Comparison of ENCODE assay signal across 17 cellular contexts in the genomic region with DNA sequence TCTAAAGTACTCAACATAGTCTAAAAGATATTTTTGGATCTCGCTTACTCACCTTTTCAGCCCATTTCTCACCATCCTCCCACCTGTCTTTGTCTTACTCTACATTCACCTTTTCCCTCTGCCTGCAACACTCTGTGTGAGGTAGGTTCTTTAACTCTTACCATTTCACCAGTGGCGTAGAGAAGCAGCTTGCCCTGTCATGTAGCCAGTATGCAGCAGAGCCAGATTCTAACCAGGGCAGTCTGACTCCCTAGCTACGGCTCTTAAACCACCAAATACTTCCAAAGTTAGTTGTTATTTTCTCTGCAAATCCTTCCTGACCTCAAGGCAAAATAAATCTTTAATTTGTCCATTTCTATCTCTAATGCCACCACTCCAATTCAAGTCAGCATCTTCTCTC. TPM values are rescaled to one million over a fixed set of nuclear protein-coding genes. Genes with fewer than 3 reads are reported as not detected.
DNase-seq lines count a peak whose midpoint lies in the region; ATAC-seq, FAIRE-seq and TF ChIP-seq lines count a peak whose summit lies in the region.
"Had no signal": no experiment of that assay in that cellular context is flagged by ENCODE, and none has a peak within 500 bp of the region (broad histone marks: within the 10 kb centered on the region; RNA-seq: fewer than 3 reads in every experiment).

No MANE protein-coding gene starts in this region.

- no peak for TF ChIP-seq EP300 in K562 (IDR thresholded peaks at IDR 0.05; ENCODE audit: low read length)

- no peak for FAIRE-seq in K562 (lab: Jason Lieb, UNC)
- FAIRE-seq: GM12892, kidney had no signal

- H2AFZ ChIP-seq in K562 (ENCODE audit: low read depth, low read length), result no peak overlapping the region
- H2AFZ ChIP-seq: hepatocyte had no signal

- H3K9me3 ChIP-seq in right cardiac atrium (ENCODE audit: control insufficient read depth, low read length) (no peaks in the 10 kb centered on the region), heart right ventricle (no peaks in the 10 kb centered on the region), K562 (replicated peaks; ENCODE audit: control insufficient read depth, insufficient read depth, low read depth, low read length) (peaks cover 4% of the 10 kb centered on the region)
- H3K9me3 ChIP-seq: SJSA1 had no signal

- H3K79me2 ChIP-seq in K562 (ENCODE audit: control insufficient read depth, insufficient read depth, low read length), result peaks cover 23% of the 10 kb centered on the region; the same call in 1 of the 3 replicates

- WGBS in right cardiac atrium, result 55% methylated on average over 3 of the region's 3 CpGs
- WGBS in heart right ventricle, 2 donors, result 60 to 61% methylated on average over 3 of the region's 3 CpGs
- 65% methylated on average over 3 of the region's 3 CpGs for WGBS in K562 (ENCODE audit: insufficient coverage, low coverage, missing lambda C conversion rate)

- in situ Hi-C loops in K562 (cut with MboI), result no loop called here

- H3K4me2 ChIP-seq in K562 (ENCODE audit: insufficient read depth, low read length), result no peak overlapping the region
- H3K4me2 ChIP-seq: hepatocyte had no signal

- CTCF ChIA-PET in K562 (lab: Yijun Ruan, JAX; ENCODE audit: low intra/inter-chr PET ratio), result no interaction called here

- no peaks in the 10 kb centered on the region for H3K9me1 ChIP-seq in K562 (ENCODE audit: control insufficient read depth, insufficient read depth, low read length)

- peak; percentile 28 to 49 for ATAC-seq in right cardiac atrium
- no peak for ATAC-seq in heart right ventricle
- peak; percentile 46; the same call in 2 of the 3 replicates for ATAC-seq in K562

- H3K27me3 ChIP-seq in right cardiac atrium (ENCODE audit: control insufficient read depth, insufficient read depth) (no peaks in the 10 kb centered on the region), heart right ventricle (no peaks in the 10 kb centered on the region), K562 (ENCODE audit: control insufficient read depth in 2 of 2, insufficient read depth in 2 of 2, low read length in 2 of 2) (no peaks in the 10 kb centered on the region)
- H3K27me3 ChIP-seq: hepatocyte, SJSA1 had no signal

- no peaks in the 10 kb centered on the region for H4K20me1 ChIP-seq in K562 (replicated peaks; ENCODE audit: control insufficient read depth, insufficient read depth, low read length)

- BruUV-seq in K562 (replicated peaks; lab: Mats Ljungman, UMichigan), result no TSS peak

- intact Hi-C loops in right cardiac atrium (cut with DNase I) (no loop called here), heart right ventricle (cut with DNase I) (loop anchor here in 2 of 10 donors (10.0 kb wide), 1 partner anchor 293 kb away; no protein-coding TSS in a partner anchor), K562 (cut with micrococcal nuclease) (no loop called here)

- H3K9ac ChIP-seq in K562 (ENCODE audit: insufficient read depth in 1 of 2, low read depth in 2 of 2, low read length in 2 of 2), result no peak overlapping the region

- DNase-seq in right cardiac atrium, result no peak
- no peak for DNase-seq in heart right ventricle
- DNase-seq in K562 (ENCODE audit: extremely low read depth in 1 of 4, low spot score in 3 of 4), result no peak
- DNase-seq in NCI-H524 treated with DMSO at 0.1 percent for 48 hours (lab: John Stamatoyannopoulos, UW), result no peak
- no peak for DNase-seq in SIG-M5 treated with dmso at 0.1 percent for 504 hours (lab: John Stamatoyannopoulos, UW; ENCODE audit: unreplicated experiment)
- DNase-seq in cerebellar cortex (ENCODE audit: low spot score), result no peak
- DNase-seq: activated naive CD4-positive, alpha-beta T cell treated with anti-CD3 and anti-CD28 coated beads, Interleukin-2, amount 50 U/mL, for 16 hours; effector CD8-positive, alpha-beta T cell; kidney; midbrain; MV-4-11; NCI-H2029 treated with DMSO at 0.1 percent for 48 hours; NCI-H510A; T-helper 9 cell had no signal

- no peak for TF ChIP-seq CTCF in heart right ventricle (IDR thresholded peaks at IDR 0.05)
- no peak for TF ChIP-seq CTCF in K562 (IDR thresholded peaks at IDR 0.05 in 2 of 3, conservative IDR thresholded peaks at IDR 0.05 in 1 of 3; ENCODE audit: insufficient read depth in 2 of 3, low read depth in 1 of 3, low read length in 3 of 3)

- peaks cover 0 to 31% (median 0%) of the 10 kb centered on the region in 9 donors for H3K36me3 ChIP-seq in heart right ventricle
- peaks cover 31% of the 10 kb centered on the region for H3K36me3 ChIP-seq in K562 (ENCODE audit: control insufficient read depth, insufficient read depth, low read length)

- TF ChIP-seq RAD21 in K562 (CRISPR knock-in tag; conservative IDR thresholded peaks at IDR 0.05 in 1 of 2, IDR thresholded peaks at IDR 0.05 in 1 of 2), result no peak

- H3K4me1 ChIP-seq in right cardiac atrium (ENCODE audit: control insufficient read depth, insufficient read depth, low read length) (no peaks in the 10 kb centered on the region), heart right ventricle (peaks cover 0 to 5% (median 0%) of the 10 kb centered on the region in 9 donors), K562 (replicated peaks in 1 of 2; ENCODE audit: control insufficient read depth in 2 of 2, insufficient read depth in 2 of 2, low read length in 2 of 2) (no peaks in the 10 kb centered on the region)
- H3K4me1 ChIP-seq: SJSA1 had no signal

- no peak overlapping the region for H3K27ac ChIP-seq in right cardiac atrium (ENCODE audit: low read length)
- H3K27ac ChIP-seq in heart right ventricle, result no peak overlapping the region
- no peak overlapping the region for H3K27ac ChIP-seq in K562 (ENCODE audit: extremely low read depth, low read depth, low read length)
- H3K27ac ChIP-seq: hepatocyte, SJSA1 had no signal

- POLR2A ChIA-PET in K562 (lab: Yijun Ruan, JAX), result interaction anchor here (0.6 to 2.9 kb wide), 3 partner anchors 8 to 1294 kb away, joined by 3 to 12 read pairs (median 3); a partner anchor contains a TSS

- no peak for TF ChIP-seq POLR2A in K562 (conservative IDR thresholded peaks at IDR 0.05)

- no peak overlapping the region for H3K4me3 ChIP-seq in right cardiac atrium (ENCODE audit: low read length)
- no peak overlapping the region for H3K4me3 ChIP-seq in heart right ventricle
- no peak overlapping the region for H3K4me3 ChIP-seq in K562
- H3K4me3 ChIP-seq: hepatocyte, SJSA1 had no signal

RNA-seq across cellular contexts. Expression of a gene that starts 7.5 kb away (rescaled TPM):
- total RNA-seq in right cardiac atrium (10 to 100 TPM; 13.2 to 26.0 (median 20.0) TPM), heart right ventricle (10 to 100 TPM in 9 of 10 donors, 1 to 10 TPM in 1; 9.6 to 19.5 (median 15.5) TPM), K562 (2014; rRNA removed) (59.3 and 59.6 TPM in 2 replicates), K562 (2014; rRNA removed; fragmentation: Illumina TruSeq; extraction: Trizol) (112 and 120 TPM in 2 replicates), K562 (2015; rRNA removed; fragmentation: Illumina TruSeq; extraction: Trizol) (92.9 and 97.8 TPM in 2 replicates), K562 (2021) (76.8 and 83.7 TPM in 2 replicates)
- polyA plus RNA-seq in right cardiac atrium (27.2 TPM), heart right ventricle (10 to 100 TPM; 21.1 to 69.1 TPM), K562 (2011; rRNA removed) (119 and 159 TPM in 2 replicates), K562 (2014; fragmentation: Illumina TruSeq; extraction: Trizol) (105 and 106 TPM in 2 replicates), K562 (2014; fragmentation: Nextera tagmentation; extraction: Ambion mirVana) (100 to 1,000 TPM; 176 to 189 TPM), K562 (2014; rRNA removed) (68.8 and 91.8 TPM in 2 replicates)
- total RNA-seq in K562 (2011; cell fraction: chromatin; rRNA removed; ENCODE audit: low replicate concordance), result 165 and 287 TPM in 2 replicates
- 180 and 196 TPM in 2 replicates for total RNA-seq in K562 (2011; cell fraction: nucleolus; rRNA removed)
- total RNA-seq in K562 (2011; cell fraction: nucleoplasm; rRNA removed), result 233 and 248 TPM in 2 replicates
- 61.4 and 110 TPM in 2 replicates for polyA plus RNA-seq in K562 (2011; cell fraction: cytosol; rRNA removed)
- 70.2 and 80.7 TPM in 2 replicates for polyA plus RNA-seq in K562 (2011; cell fraction: nucleus; rRNA removed)
- 63.2 and 74.2 TPM in 2 replicates for polyA plus RNA-seq in K562 (2012)
- 157 and 185 TPM in 2 replicates for polyA minus RNA-seq in K562 (2011; rRNA and poly(A)+ RNA removed)
- 34.0 and 66.0 TPM in 2 replicates for polyA minus RNA-seq in K562 (2011; cell fraction: cytosol; rRNA and poly(A)+ RNA removed)
- polyA minus RNA-seq in K562 (2011; cell fraction: nucleus; rRNA and poly(A)+ RNA removed), result 44.8 and 66.9 TPM in 2 replicates

RNA-seq across cellular contexts. Expression of a gene that starts 52.3 kb away (rescaled TPM):
- total RNA-seq in right cardiac atrium (100 to 1,000 TPM; 238 to 276 (median 258) TPM), heart right ventricle (100 to 1,000 TPM; 242 to 400 (median 275) TPM), K562 (2014; rRNA removed) (269 and 325 TPM in 2 replicates), K562 (2014; rRNA removed; fragmentation: Illumina TruSeq; extraction: Trizol) (156 and 168 TPM in 2 replicates), K562 (2015; rRNA removed; fragmentation: Illumina TruSeq; extraction: Trizol) (504 and 554 TPM in 2 replicates), K562 (2021) (442 and 486 TPM in 2 replicates)
- polyA plus RNA-seq in right cardiac atrium (298 TPM), heart right ventricle (100 to 1,000 TPM in 1 of 2 donors, 10 to 100 TPM in 1; 69.7 to 294 TPM), K562 (2011; rRNA removed) (229 and 257 TPM in 2 replicates), K562 (2014; fragmentation: Illumina TruSeq; extraction: Trizol) (355 and 561 TPM in 2 replicates), K562 (2014; fragmentation: Nextera tagmentation; extraction: Ambion mirVana) (1,000 to 10,000 TPM in 1 of 2 experiments, 100 to 1,000 TPM in 1; 987 to 1,119 TPM), K562 (2014; rRNA removed) (473 and 511 TPM in 2 replicates)
- 48.5 and 69.6 TPM in 2 replicates for total RNA-seq in K562 (2011; cell fraction: chromatin; rRNA removed; ENCODE audit: low replicate concordance)
- total RNA-seq in K562 (2011; cell fraction: nucleolus; rRNA removed), result 160 and 217 TPM in 2 replicates
- 103 and 113 TPM in 2 replicates for total RNA-seq in K562 (2011; cell fraction: nucleoplasm; rRNA removed)
- polyA plus RNA-seq in K562 (2011; cell fraction: cytosol; rRNA removed), result 517 and 937 TPM in 2 replicates
- 85.7 and 88.0 TPM in 2 replicates for polyA plus RNA-seq in K562 (2011; cell fraction: nucleus; rRNA removed)
- 593 and 1,047 TPM in 2 replicates for polyA plus RNA-seq in K562 (2012)
- polyA minus RNA-seq in K562 (2011; rRNA and poly(A)+ RNA removed), result 20.7 and 29.0 TPM in 2 replicates
- 93.0 and 102 TPM in 2 replicates for polyA minus RNA-seq in K562 (2011; cell fraction: cytosol; rRNA and poly(A)+ RNA removed)
- polyA minus RNA-seq in K562 (2011; cell fraction: nucleus; rRNA and poly(A)+ RNA removed), result 37.6 and 79.6 TPM in 2 replicates

RNA-seq across cellular contexts. Expression of a gene that starts 56.5 kb away (rescaled TPM):
- 10 to 100 TPM in 2 of 4 donors, 1 to 10 TPM in 2; 8.4 to 10.7 (median 10.2) TPM for total RNA-seq in right cardiac atrium
- 4.6 TPM for polyA plus RNA-seq in right cardiac atrium
- 1 to 10 TPM; 4.2 to 9.9 (median 6.7) TPM for total RNA-seq in heart right ventricle
- polyA plus RNA-seq in heart right ventricle, result 1 to 10 TPM; 4.5 to 5.0 TPM
- total RNA-seq in K562 (2011; cell fraction: chromatin; rRNA removed; ENCODE audit: low replicate concordance), result 3.6 and 6.5 TPM in 2 replicates
- total RNA-seq in K562 (2011; cell fraction: nucleolus; rRNA removed), result 3.0 and 4.7 TPM in 2 replicates
- total RNA-seq in K562 (2011; cell fraction: nucleoplasm; rRNA removed), result 4.0 and 7.8 TPM in 2 replicates
- 1.5 and 2.1 TPM in 2 replicates for total RNA-seq in K562 (2014; rRNA removed)
- 1.7 and 1.9 TPM in 2 replicates for total RNA-seq in K562 (2014; rRNA removed; fragmentation: Illumina TruSeq; extraction: Trizol)
- 2.0 and 2.4 TPM in 2 replicates for total RNA-seq in K562 (2015; rRNA removed; fragmentation: Illumina TruSeq; extraction: Trizol)
- 2.2 and 2.4 TPM in 2 replicates for total RNA-seq in K562 (2021)
- polyA plus RNA-seq in K562 (2011; rRNA removed), result 4.2 and 5.4 TPM in 2 replicates
- polyA plus RNA-seq in K562 (2011; cell fraction: cytosol; rRNA removed), result 5.2 and 5.6 TPM in 2 replicates
- polyA plus RNA-seq in K562 (2011; cell fraction: nucleus; rRNA removed), result 1.3 and 2.4 TPM in 2 replicates
- polyA plus RNA-seq in K562 (2012), result 4.1 and 5.4 TPM in 2 replicates
- 3.3 and 4.3 TPM in 2 replicates for polyA plus RNA-seq in K562 (2014; fragmentation: Illumina TruSeq; extraction: Trizol)
- under 1 TPM; 0.34 to 0.80 TPM for polyA plus RNA-seq in K562 (2014; fragmentation: Nextera tagmentation; extraction: Ambion mirVana)
- polyA plus RNA-seq in K562 (2014; rRNA removed), result 1.7 and 1.8 TPM in 2 replicates
- polyA minus RNA-seq in K562 (2011; rRNA and poly(A)+ RNA removed), result 4.0 and 5.1 TPM in 2 replicates
- polyA minus RNA-seq in K562 (2011; cell fraction: cytosol; rRNA and poly(A)+ RNA removed), result 2.1 and 3.5 TPM in 2 replicates
- polyA minus RNA-seq in K562 (2011; cell fraction: nucleus; rRNA and poly(A)+ RNA removed), result 1.5 and 2.0 TPM in 2 replicates

RNA-seq across cellular contexts. Expression of a gene that starts 56.8 kb away (rescaled TPM):
- 10 to 100 TPM; 10.5 to 16.6 (median 12.1) TPM for total RNA-seq in right cardiac atrium
- 7.5 TPM for polyA plus RNA-seq in right cardiac atrium
- total RNA-seq in heart right ventricle, result 1 to 10 TPM; 3.6 to 6.6 (median 5.2) TPM
- polyA plus RNA-seq in heart right ventricle, result 1 to 10 TPM; 4.1 to 7.3 TPM
- 11.2 and 24.7 TPM in 2 replicates for total RNA-seq in K562 (2011; cell fraction: chromatin; rRNA removed; ENCODE audit: low replicate concordance)
- total RNA-seq in K562 (2011; cell fraction: nucleolus; rRNA removed), result 14.8 and 15.9 TPM in 2 replicates
- 11.8 and 13.5 TPM in 2 replicates for total RNA-seq in K562 (2011; cell fraction: nucleoplasm; rRNA removed)
- total RNA-seq in K562 (2014; rRNA removed), result 3.3 and 4.8 TPM in 2 replicates
- total RNA-seq in K562 (2014; rRNA removed; fragmentation: Illumina TruSeq; extraction: Trizol), result 1.6 and 2.1 TPM in 2 replicates
- total RNA-seq in K562 (2015; rRNA removed; fragmentation: Illumina TruSeq; extraction: Trizol), result 2.4 and 3.3 TPM in 2 replicates
- total RNA-seq in K562 (2021), result 3.8 and 4.1 TPM in 2 replicates
- polyA plus RNA-seq in K562 (2011; rRNA removed), result 3.9 and 4.4 TPM in 2 replicates
- 3.2 and 3.9 TPM in 2 replicates for polyA plus RNA-seq in K562 (2011; cell fraction: cytosol; rRNA removed)
- polyA plus RNA-seq in K562 (2011; cell fraction: nucleus; rRNA removed), result 23.4 and 38.4 TPM in 2 replicates
- polyA plus RNA-seq in K562 (2012), result 3.9 and 6.0 TPM in 2 replicates
- polyA plus RNA-seq in K562 (2014; fragmentation: Illumina TruSeq; extraction: Trizol), result 3.0 and 3.6 TPM in 2 replicates
- under 1 TPM; 0.01 to 0.07 TPM for polyA plus RNA-seq in K562 (2014; fragmentation: Nextera tagmentation; extraction: Ambion mirVana)
- polyA plus RNA-seq in K562 (2014; rRNA removed), result 3.6 and 4.0 TPM in 2 replicates
- 1.7 and 1.8 TPM in 2 replicates for polyA minus RNA-seq in K562 (2011; rRNA and poly(A)+ RNA removed)
- polyA minus RNA-seq in K562 (2011; cell fraction: cytosol; rRNA and poly(A)+ RNA removed), result 1.1 and 3.0 TPM in 2 replicates
- polyA minus RNA-seq in K562 (2011; cell fraction: nucleus; rRNA and poly(A)+ RNA removed), result 6.1 and 7.2 TPM in 2 replicates

Comparison
In these comparisons a context has a peak if more than half of its experiments do, and no peak if none do; other contexts are left out.
1. ATAC-seq: peak in right cardiac atrium (2 of 2) and K562 (single experiment); none in heart right ventricle (0 of 8).